Comparison of ENCODE assay signal across 8 cellular contexts in the genomic region with DNA sequence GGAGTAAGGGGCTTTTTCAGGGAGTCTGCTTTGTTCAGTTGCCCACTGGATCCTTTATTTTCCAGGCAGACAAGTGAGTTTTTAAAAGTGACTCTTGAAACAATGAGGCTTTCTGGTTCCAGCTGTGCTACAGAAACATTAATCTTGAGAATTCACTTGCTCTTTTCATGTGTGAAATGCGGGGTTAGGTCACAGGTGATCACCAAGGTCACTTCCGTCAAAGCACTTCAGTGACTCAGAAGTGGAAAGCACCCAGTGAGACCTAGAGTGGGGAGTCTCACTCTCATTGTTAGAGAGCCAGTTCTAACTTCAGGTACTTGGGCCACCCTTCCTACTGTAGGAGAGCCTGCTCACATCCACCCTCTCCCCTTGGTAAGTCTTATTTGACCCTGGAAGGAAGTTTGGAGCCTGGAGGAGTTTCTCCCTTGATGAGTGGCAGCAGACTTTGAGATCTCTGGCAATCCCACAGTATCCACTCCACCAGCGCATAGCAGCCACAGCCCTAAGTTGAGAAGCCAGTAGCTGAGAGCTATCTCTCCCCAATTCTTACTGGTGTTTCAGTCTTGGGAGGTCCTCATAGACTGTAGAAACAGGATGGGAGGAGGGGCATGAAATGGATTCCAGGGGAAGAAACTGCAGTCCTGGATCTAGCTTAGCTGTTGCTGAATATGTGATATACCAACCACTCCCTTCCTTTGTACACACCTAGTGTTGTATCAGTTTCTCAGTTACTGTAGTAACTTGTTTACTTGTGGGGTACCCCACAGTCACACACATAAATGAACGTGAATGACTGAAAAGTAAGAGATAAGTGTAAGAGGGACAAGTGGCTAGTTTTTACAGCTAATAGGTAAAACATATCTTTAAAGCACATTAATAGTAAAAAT. TPM values are rescaled to one million over a fixed set of nuclear protein-coding genes. Genes with fewer than 3 reads are reported as not detected.
DNase-seq lines count a peak whose midpoint lies in the region; ATAC-seq and TF ChIP-seq lines count a peak whose summit lies in the region.

No MANE protein-coding gene starts in this region.

- peak overlapping the region; percentile 49 for H3K4me3 Mint-ChIP-seq in activated CD4-positive, alpha-beta T cell treated with anti-CD3 and anti-CD28 coated beads, Interleukin-2, amount 10 ng/mL, durations not matched to agents 24 days and 14 days
- no peak overlapping the region for H3K4me3 Mint-ChIP-seq in naive thymus-derived CD8-positive, alpha-beta T cell

- TF ChIP-seq CTCF in gastroesophageal sphincter (IDR thresholded peaks at IDR 0.05) = no peak
- TF ChIP-seq CTCF in adrenal gland (IDR thresholded peaks at IDR 0.05) = no peak

- H3K27ac ChIP-seq in gastroesophageal sphincter (no peak overlapping the region), adrenal gland (no peak overlapping the region)

- peak; percentile 97 for ATAC-seq in GM19035 (IDR thresholded peaks at IDR 0.05; ENCODE audit: unreplicated experiment)
- ATAC-seq in HG02970 (IDR thresholded peaks at IDR 0.05; ENCODE audit: low FRiP score, unreplicated experiment) = peak; percentile 93
- ATAC-seq in naive thymus-derived CD8-positive, alpha-beta T cell = peak; percentile 52 to 75
- no peak for ATAC-seq in gastroesophageal sphincter

- H3K27me3 ChIP-seq in gastroesophageal sphincter = peaks cover 80% of the 10 kb centered on the region
- peaks cover 29% of the 10 kb centered on the region for H3K27me3 ChIP-seq in adrenal gland

- peaks cover 0 to 24% (median 7%) of the 10 kb centered on the region in 3 donors for H3K4me1 ChIP-seq in gastroesophageal sphincter
- H3K4me1 ChIP-seq in adrenal gland (replicated peaks in 1 of 2) = peaks cover 5 to 20% of the 10 kb centered on the region in 2 donors

- WGBS in gastroesophageal sphincter (ENCODE audit: low coverage in 1 of 2), 2 donors = 48 to 83% methylated on average over 1 to 4 of the region's 4 CpGs
- 57 to 66% (median 57%) methylated on average over 4 of the region's 4 CpGs for WGBS in adrenal gland, 4 donors

- H3K27me3 Mint-ChIP-seq in activated CD4-positive, alpha-beta T cell treated with anti-CD3 and anti-CD28 coated beads, Interleukin-2, amount 10 ng/mL, durations not matched to agents 24 days and 14 days = peaks cover 75% of the 10 kb centered on the region
- H3K27me3 Mint-ChIP-seq in naive thymus-derived CD8-positive, alpha-beta T cell = peaks cover 42 to 84% (median 51%) of the 10 kb centered on the region in 5 donors

- H3K4me1 Mint-ChIP-seq in activated CD4-positive, alpha-beta T cell treated with anti-CD3 and anti-CD28 coated beads, Interleukin-2, amount 10 ng/mL, durations not matched to agents 24 days and 14 days = peaks cover 35% of the 10 kb centered on the region
- H3K4me1 Mint-ChIP-seq in naive thymus-derived CD8-positive, alpha-beta T cell = peaks cover 9 to 23% (median 20%) of the 10 kb centered on the region in 4 donors

- H3K9me3 ChIP-seq in gastroesophageal sphincter = no peaks in the 10 kb centered on the region
- H3K9me3 ChIP-seq in adrenal gland (replicated peaks in 1 of 3) = no peaks in the 10 kb centered on the region

- POLR2A ChIA-PET in naive thymus-derived CD8-positive, alpha-beta T cell (lab: Charles Lee) = no interaction called here

- intact Hi-C loops in activated CD4-positive, alpha-beta T cell treated with anti-CD3 and anti-CD28 coated beads, Interleukin-2, amount 10 ng/mL, durations not matched to agents 24 days and 14 days (cut with micrococcal nuclease) = loop anchor here (1.0 kb wide), 2 partner anchors 10 to 28 kb away; partner anchors contain the start of gene OMA1
- intact Hi-C loops in adrenal gland (cut with DNase I) = no loop called here

- H3K36me3 Mint-ChIP-seq in activated CD4-positive, alpha-beta T cell treated with anti-CD3 and anti-CD28 coated beads, Interleukin-2, amount 10 ng/mL, durations not matched to agents 24 days and 14 days (ENCODE audit: low read depth) = peaks cover 1% of the 10 kb centered on the region
- peaks cover 0 to 3% (median 0%) of the 10 kb centered on the region in 3 donors for H3K36me3 Mint-ChIP-seq in naive thymus-derived CD8-positive, alpha-beta T cell

- peak; percentile 87 for DNase-seq in activated CD4-positive, alpha-beta T cell treated with anti-CD3 and anti-CD28 coated beads, Interleukin-2, amount 10 ng/mL, durations not matched to agents 24 days and 14 days
- no peak for DNase-seq in naive thymus-derived CD8-positive, alpha-beta T cell
- DNase-seq in adrenal gland (no peak), NCI-H2227 treated with DMSO at 0.1 percent for 48 hours (lab: John Stamatoyannopoulos, UW) (no peak), inferior parietal cortex (ENCODE audit: extremely low spot score) (no peak)

- TF ChIP-seq EP300 in gastroesophageal sphincter (IDR thresholded peaks at IDR 0.05) = no peak

- H3K36me3 ChIP-seq in gastroesophageal sphincter (no peaks in the 10 kb centered on the region), adrenal gland (replicated peaks in 1 of 2) (no peaks in the 10 kb centered on the region)

- no peaks in the 10 kb centered on the region for H3K9me3 Mint-ChIP-seq in activated CD4-positive, alpha-beta T cell treated with anti-CD3 and anti-CD28 coated beads, Interleukin-2, amount 10 ng/mL, durations not matched to agents 24 days and 14 days
- H3K9me3 Mint-ChIP-seq in naive thymus-derived CD8-positive, alpha-beta T cell = peaks cover 0 to 3% (median 0%) of the 10 kb centered on the region in 9 donors

- H3K4me3 ChIP-seq in gastroesophageal sphincter (no peak overlapping the region), adrenal gland (no peak overlapping the region)

- TF ChIP-seq POLR2A in gastroesophageal sphincter (IDR thresholded peaks at IDR 0.05) (no peak), adrenal gland (IDR thresholded peaks at IDR 0.05) (no peak)

- H3K27ac Mint-ChIP-seq in activated CD4-positive, alpha-beta T cell treated with anti-CD3 and anti-CD28 coated beads, Interleukin-2, amount 10 ng/mL, durations not matched to agents 24 days and 14 days = peak overlapping the region; percentile 52
- peak overlapping the region in 1 of 10 donors; percentile 20 for H3K27ac Mint-ChIP-seq in naive thymus-derived CD8-positive, alpha-beta T cell

RNA-seq across cellular contexts. Expression of gene TACSTD2, which starts 3.1 kb away (rescaled TPM):
- total RNA-seq in activated CD4-positive, alpha-beta T cell treated with anti-CD3 and anti-CD28 coated beads, Interleukin-2, amount 10 ng/mL, durations not matched to agents 24 days and 14 days = 0.07 TPM in 1 of 2 replicates, not detected in the other
- not detected for total RNA-seq in naive thymus-derived CD8-positive, alpha-beta T cell
- polyA plus RNA-seq in naive thymus-derived CD8-positive, alpha-beta T cell = not detected
- total RNA-seq in gastroesophageal sphincter = 10 to 100 TPM in 1 of 4 donors, 1 to 10 TPM in 3; 1.5 to 39.5 (median 4.5) TPM
- total RNA-seq in adrenal gland = 1 to 10 TPM in 3 of 8 donors, under 1 TPM in 5; 0.32 to 2.5 (median 0.76) TPM
- 1 to 10 TPM in 2 of 3 donors, under 1 TPM in 1; 0.22 to 1.5 (median 1.2) TPM for polyA plus RNA-seq in adrenal gland

RNA-seq across cellular contexts. Expression of gene OMA1, which starts 27.4 kb away (rescaled TPM):
- 10.6 and 13.8 TPM in 2 replicates for total RNA-seq in activated CD4-positive, alpha-beta T cell treated with anti-CD3 and anti-CD28 coated beads, Interleukin-2, amount 10 ng/mL, durations not matched to agents 24 days and 14 days
- total RNA-seq in naive thymus-derived CD8-positive, alpha-beta T cell = 10 to 100 TPM; 67.4 to 72.2 TPM
- polyA plus RNA-seq in naive thymus-derived CD8-positive, alpha-beta T cell = 10 to 100 TPM; 37.1 to 55.7 (median 38.2) TPM
- total RNA-seq in gastroesophageal sphincter = 10 to 100 TPM; 29.1 to 54.2 (median 36.6) TPM
- 10 to 100 TPM; 16.2 to 43.5 (median 30.3) TPM for total RNA-seq in adrenal gland
- polyA plus RNA-seq in adrenal gland = 10 to 100 TPM; 18.4 to 44.9 (median 41.3) TPM
